Comparison of ENCODE assay signal across 1 cellular context in the genomic region with DNA sequence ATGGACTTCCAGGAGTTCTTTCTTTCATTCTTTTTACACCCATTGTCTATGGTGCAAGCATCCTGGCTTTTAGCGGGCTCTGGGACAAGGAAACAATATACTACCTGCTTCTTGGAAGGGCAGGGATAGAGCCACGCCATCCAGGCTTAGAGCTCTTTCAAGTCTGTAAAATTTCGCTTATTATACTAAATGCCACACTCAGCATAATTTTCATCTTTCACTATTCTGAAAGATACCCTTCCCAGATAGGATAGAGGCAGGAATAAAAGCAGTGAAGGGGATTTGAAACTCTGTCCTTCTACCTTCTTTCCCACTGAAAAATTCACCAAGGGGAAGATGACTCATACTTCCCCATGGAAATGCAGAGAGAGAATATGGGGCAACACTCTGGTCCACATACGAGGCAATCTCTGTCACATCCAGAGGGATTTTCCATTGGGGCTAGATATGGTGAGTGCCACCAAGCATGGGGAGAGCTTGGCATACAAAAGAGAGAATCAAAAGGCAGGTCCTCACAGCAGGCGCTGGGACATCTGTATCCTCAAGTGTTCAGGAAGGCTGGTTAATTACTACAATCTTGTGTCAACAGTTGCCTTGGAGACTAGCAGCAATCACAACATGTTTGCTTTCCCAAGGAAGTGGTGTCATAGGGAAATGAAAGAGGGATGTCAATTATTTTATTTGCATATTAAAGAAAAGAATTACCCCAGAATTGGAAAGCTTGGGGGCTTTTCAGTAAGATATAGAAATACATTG.
TF ChIP-seq lines count a peak whose summit lies in the region.

No MANE protein-coding gene starts in this region.

TF ChIP-seq in HepG2, 621 proteins besides CTCF, POLR2A, EP300 and RAD21 (continued from another document):
- peak; percentile 9; the same call in 1 of the 2 replicates for TF ChIP-seq RFX3 (CRISPR knock-in tag; IDR thresholded peaks at IDR 0.05)
- TF ChIP-seq MAFF (IDR thresholded peaks at IDR 0.05; ENCODE audit: low read depth, low read length), result peak; percentile 91
- peak; percentile 58 for TF ChIP-seq FOSL2 (CRISPR knock-in tag; IDR thresholded peaks at IDR 0.05)
- TF ChIP-seq MAFK (conservative IDR thresholded peaks at IDR 0.05 in 1 of 2, IDR thresholded peaks at IDR 0.05 in 1 of 2; ENCODE audit: low read length in 2 of 2), result peak; percentile 93 to 96
- peak; percentile 82 for TF ChIP-seq CEBPB (IDR thresholded peaks at IDR 0.05; ENCODE audit: borderline replicate concordance, low read depth, low read length)
- no peak for TF ChIP-seq NBN (conservative IDR thresholded peaks at IDR 0.05)
- no peak for TF ChIP-seq MTA1 (CRISPR knock-in tag; IDR thresholded peaks at IDR 0.05; ENCODE audit: borderline replicate concordance)
